ENCODE assay signal across 9 cellular contexts in the genomic region with DNA sequence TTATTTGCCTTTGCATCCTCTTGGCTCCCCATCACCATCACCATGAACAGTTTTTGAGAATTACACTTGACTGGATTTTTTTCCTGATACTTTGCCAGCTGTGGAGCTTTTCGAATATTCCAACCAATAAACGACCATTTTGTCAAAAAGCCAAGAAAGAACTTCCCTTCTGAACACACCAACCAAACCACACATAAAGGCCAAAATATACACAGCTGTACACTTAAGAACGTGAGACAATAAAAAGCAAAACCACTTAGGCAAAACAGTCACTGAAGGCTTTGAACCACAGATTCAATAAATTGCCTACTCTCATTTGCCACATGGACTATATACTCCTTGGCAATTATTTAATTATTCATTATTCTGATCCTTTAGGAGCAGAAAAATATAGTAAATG. TPM values are rescaled to one million over a fixed set of nuclear protein-coding genes. Genes with fewer than 3 reads are reported as not detected.
DNase-seq lines count a peak whose midpoint lies in the region; ATAC-seq and TF ChIP-seq lines count a peak whose summit lies in the region.
"Had no signal": no experiment of that assay in that cellular context is flagged by ENCODE, and none has a peak within 500 bp of the region (broad histone marks: within the 10 kb centered on the region; RNA-seq: fewer than 3 reads in every experiment).

No MANE protein-coding gene starts in this region.

- no peak overlapping the region for H3K9ac ChIP-seq in colonic mucosa (ENCODE audit: low read depth in 2 of 2, low read length in 2 of 2)

- TF ChIP-seq CTCF in spleen (IDR thresholded peaks at IDR 0.05 in 8 of 11, conservative IDR thresholded peaks at IDR 0.05 in 3 of 11) = no peak
- no peak for TF ChIP-seq CTCF in colonic mucosa (IDR thresholded peaks at IDR 0.05)

- H3K27ac Mint-ChIP-seq in activated CD4-positive, alpha-beta T cell treated with anti-CD3 and anti-CD28 coated beads, Interleukin-2, amount 10 ng/mL, durations not matched to agents 24 days and 14 days = peak overlapping the region; percentile 95
- peak overlapping the region; percentile 98 for H3K27ac Mint-ChIP-seq in activated T-helper 2 cell treated with anti-CD3 and anti-CD28 coated beads, Interferon-gamma antibody, Interleukin-2, Interleukin-4, amounts not matched to agents 10 μg/mL and 5 μg/mL and 100 μg/mL, durations not matched to agents 14 hours and 24 hours and 36 hours

- no peaks in the 10 kb centered on the region for H3K27me3 Mint-ChIP-seq in activated CD4-positive, alpha-beta T cell treated with anti-CD3 and anti-CD28 coated beads, Interleukin-2, amount 10 ng/mL, durations not matched to agents 24 days and 14 days
- no peaks in the 10 kb centered on the region for H3K27me3 Mint-ChIP-seq in activated T-helper 2 cell treated with anti-CD3 and anti-CD28 coated beads, Interferon-gamma antibody, Interleukin-2, Interleukin-4, amounts not matched to agents 10 μg/mL and 5 μg/mL and 100 μg/mL, durations not matched to agents 14 hours and 24 hours and 36 hours (ENCODE audit: low read depth)

- H3K27me3 ChIP-seq in spleen (replicated peaks in 1 of 7) = no peaks in the 10 kb centered on the region
- H3K27me3 ChIP-seq in colonic mucosa = no peaks in the 10 kb centered on the region

- H3K27ac ChIP-seq in spleen (peak overlapping the region in 5 of 8 donors; percentile 46 to 96 (median 91)), colonic mucosa (no peak overlapping the region)

- H3K4me1 ChIP-seq in spleen (peaks cover 16 to 48% (median 36%) of the 10 kb centered on the region in 6 donors), colonic mucosa (peaks cover 4% of the 10 kb centered on the region)

- intact Hi-C loops in activated CD4-positive, alpha-beta T cell treated with anti-CD3 and anti-CD28 coated beads, Interleukin-2, amount 10 ng/mL, durations not matched to agents 24 days and 14 days (cut with micrococcal nuclease) = loop anchor here (5.0 kb wide), 1 partner anchor 48 kb away; the partner anchor contains the start of gene CDH24
- intact Hi-C loops in activated T-helper 2 cell treated with anti-CD3 and anti-CD28 coated beads, Interferon-gamma antibody, Interleukin-2, Interleukin-4, amounts not matched to agents 10 μg/mL and 5 μg/mL and 100 μg/mL, durations not matched to agents 14 hours and 24 hours and 36 hours (cut with micrococcal nuclease) = loop anchor here (5.0 to 10.0 kb wide), 2 partner anchors 48 to 296 kb away; partner anchors contain the start of genes BCL2L2, CDH24 and PPP1R3E
- intact Hi-C loops in spleen (cut with DNase I; ENCODE audit: low total_unique reads) (no loop called here), colonic mucosa (cut with DNase I) (no loop called here)

- H3K36me3 ChIP-seq in spleen (no peaks in the 10 kb centered on the region), colonic mucosa (no peaks in the 10 kb centered on the region)

- no peak for DNase-seq in activated CD4-positive, alpha-beta T cell treated with anti-CD3 and anti-CD28 coated beads, Interleukin-2, amount 10 ng/mL, durations not matched to agents 24 days and 14 days
- no peak for DNase-seq in activated CD4-positive, alpha-beta T cell treated with anti-CD3 and anti-CD28 coated beads for 4 hours
- DNase-seq in NCI-H2081 treated with DMSO at 0.1 percent for 48 hours (lab: John Stamatoyannopoulos, UW) (peak; percentile 48), spleen (no peak), colonic mucosa (no peak), HPDE6-E6E7 (ENCODE audit: extremely low spot score) (no peak)
- DNase-seq in activated T-helper 2 cell treated with anti-CD3 and anti-CD28 coated beads, Interferon-gamma antibody, Interleukin-2, Interleukin-4, amounts not matched to agents 10 μg/mL and 5 μg/mL and 100 μg/mL, durations not matched to agents 14 hours and 24 hours and 36 hours (ENCODE audit: low spot score) = no peak
- DNase-seq: NCI-H1436 treated with DMSO at 0.1 percent for 48 hours had no signal

- H3K9me3 ChIP-seq in spleen (no peaks in the 10 kb centered on the region), colonic mucosa (no peaks in the 10 kb centered on the region)

- peaks cover 36% of the 10 kb centered on the region for H3K4me1 Mint-ChIP-seq in activated CD4-positive, alpha-beta T cell treated with anti-CD3 and anti-CD28 coated beads, Interleukin-2, amount 10 ng/mL, durations not matched to agents 24 days and 14 days
- H3K4me1 Mint-ChIP-seq in activated T-helper 2 cell treated with anti-CD3 and anti-CD28 coated beads, Interferon-gamma antibody, Interleukin-2, Interleukin-4, amounts not matched to agents 10 μg/mL and 5 μg/mL and 100 μg/mL, durations not matched to agents 14 hours and 24 hours and 36 hours (ENCODE audit: low read depth) = peaks cover 38% of the 10 kb centered on the region

- TF ChIP-seq POLR2A in spleen (IDR thresholded peaks at IDR 0.05) = no peak

- H3K4me3 ChIP-seq in spleen = peak overlapping the region in 2 of 8 donors; percentile 61 to 80
- H3K4me3 ChIP-seq in colonic mucosa = no peak overlapping the region

- peak overlapping the region; percentile 90 for H3K4me3 Mint-ChIP-seq in activated CD4-positive, alpha-beta T cell treated with anti-CD3 and anti-CD28 coated beads, Interleukin-2, amount 10 ng/mL, durations not matched to agents 24 days and 14 days
- H3K4me3 Mint-ChIP-seq in activated T-helper 2 cell treated with anti-CD3 and anti-CD28 coated beads, Interferon-gamma antibody, Interleukin-2, Interleukin-4, amounts not matched to agents 10 μg/mL and 5 μg/mL and 100 μg/mL, durations not matched to agents 14 hours and 24 hours and 36 hours (ENCODE audit: low read depth) = peak overlapping the region; percentile 93

- ATAC-seq in HG02588 (IDR thresholded peaks at IDR 0.05; ENCODE audit: unreplicated experiment) = no peak

- no peaks in the 10 kb centered on the region for H3K9me3 Mint-ChIP-seq in activated CD4-positive, alpha-beta T cell treated with anti-CD3 and anti-CD28 coated beads, Interleukin-2, amount 10 ng/mL, durations not matched to agents 24 days and 14 days
- no peaks in the 10 kb centered on the region for H3K9me3 Mint-ChIP-seq in activated T-helper 2 cell treated with anti-CD3 and anti-CD28 coated beads, Interferon-gamma antibody, Interleukin-2, Interleukin-4, amounts not matched to agents 10 μg/mL and 5 μg/mL and 100 μg/mL, durations not matched to agents 14 hours and 24 hours and 36 hours

- no peaks in the 10 kb centered on the region for H3K36me3 Mint-ChIP-seq in activated CD4-positive, alpha-beta T cell treated with anti-CD3 and anti-CD28 coated beads, Interleukin-2, amount 10 ng/mL, durations not matched to agents 24 days and 14 days (ENCODE audit: low read depth)
- H3K36me3 Mint-ChIP-seq in activated T-helper 2 cell treated with anti-CD3 and anti-CD28 coated beads, Interferon-gamma antibody, Interleukin-2, Interleukin-4, amounts not matched to agents 10 μg/mL and 5 μg/mL and 100 μg/mL, durations not matched to agents 14 hours and 24 hours and 36 hours (ENCODE audit: low read depth) = no peaks in the 10 kb centered on the region

- WGBS in spleen, 5 donors = 12 to 24% (median 15%) methylated on average over 3 of the region's 3 CpGs

RNA-seq across cellular contexts. Expression of gene C14orf93, which starts 1.1 kb away (rescaled TPM):
- 6.7 and 8.2 TPM in 2 replicates for total RNA-seq in activated CD4-positive, alpha-beta T cell treated with anti-CD3 and anti-CD28 coated beads, Interleukin-2, amount 10 ng/mL, durations not matched to agents 24 days and 14 days
- 9.1 and 9.2 TPM in 2 replicates for total RNA-seq in activated T-helper 2 cell treated with anti-CD3 and anti-CD28 coated beads, Interferon-gamma antibody, Interleukin-2, Interleukin-4, amounts not matched to agents 10 μg/mL and 5 μg/mL and 100 μg/mL, durations not matched to agents 14 hours and 24 hours and 36 hours
- total RNA-seq in spleen (10 to 100 TPM in 6 of 7 donors, 1 to 10 TPM in 1; 7.3 to 27.0 (median 11.3) TPM), colonic mucosa (10 to 100 TPM in 1 of 2 donors, 1 to 10 TPM in 1; 8.8 to 14.5 TPM)
- 1 to 10 TPM; 7.5 to 8.8 (median 8.0) TPM for polyA plus RNA-seq in spleen

RNA-seq across cellular contexts. Expression of gene PSMB5, which starts 25.9 kb away (rescaled TPM):
- total RNA-seq in activated CD4-positive, alpha-beta T cell treated with anti-CD3 and anti-CD28 coated beads, Interleukin-2, amount 10 ng/mL, durations not matched to agents 24 days and 14 days = 150 TPM in 2 replicates
- total RNA-seq in activated T-helper 2 cell treated with anti-CD3 and anti-CD28 coated beads, Interferon-gamma antibody, Interleukin-2, Interleukin-4, amounts not matched to agents 10 μg/mL and 5 μg/mL and 100 μg/mL, durations not matched to agents 14 hours and 24 hours and 36 hours = 124 and 134 TPM in 2 replicates
- total RNA-seq in spleen (10 to 100 TPM; 43.1 to 72.3 (median 55.1) TPM), colonic mucosa (100 to 1,000 TPM in 1 of 2 donors, 10 to 100 TPM in 1; 99.7 to 137 TPM)
- polyA plus RNA-seq in spleen = 10 to 100 TPM; 36.5 to 80.1 (median 60.9) TPM

RNA-seq across cellular contexts. Expression of gene AJUBA, which starts 26.5 kb away (rescaled TPM):
- total RNA-seq in activated CD4-positive, alpha-beta T cell treated with anti-CD3 and anti-CD28 coated beads, Interleukin-2, amount 10 ng/mL, durations not matched to agents 24 days and 14 days = 2.4 and 2.7 TPM in 2 replicates
- 1.5 and 2.1 TPM in 2 replicates for total RNA-seq in activated T-helper 2 cell treated with anti-CD3 and anti-CD28 coated beads, Interferon-gamma antibody, Interleukin-2, Interleukin-4, amounts not matched to agents 10 μg/mL and 5 μg/mL and 100 μg/mL, durations not matched to agents 14 hours and 24 hours and 36 hours
- total RNA-seq in spleen (10 to 100 TPM in 1 of 7 donors, 1 to 10 TPM in 6; 1.4 to 11.0 (median 5.3) TPM), colonic mucosa (1 to 10 TPM; 4.1 to 6.7 TPM)
- 1 to 10 TPM in 1 of 3 donors, under 1 TPM in 2; 0.63 to 2.1 (median 0.68) TPM for polyA plus RNA-seq in spleen

RNA-seq across cellular contexts. Expression of gene PSMB11, which starts 33.2 kb away (rescaled TPM):
- total RNA-seq in activated CD4-positive, alpha-beta T cell treated with anti-CD3 and anti-CD28 coated beads, Interleukin-2, amount 10 ng/mL, durations not matched to agents 24 days and 14 days = not detected in 2 replicates
- total RNA-seq in activated T-helper 2 cell treated with anti-CD3 and anti-CD28 coated beads, Interferon-gamma antibody, Interleukin-2, Interleukin-4, amounts not matched to agents 10 μg/mL and 5 μg/mL and 100 μg/mL, durations not matched to agents 14 hours and 24 hours and 36 hours = not detected in 2 replicates
- total RNA-seq in spleen (not detected), colonic mucosa (not detected)
- under 1 TPM in 1 of 3 donors, not detected in 2; 0.03 TPM for polyA plus RNA-seq in spleen

RNA-seq across cellular contexts. Expression of gene CDH24, which starts 48.5 kb away (rescaled TPM):
- total RNA-seq in activated CD4-positive, alpha-beta T cell treated with anti-CD3 and anti-CD28 coated beads, Interleukin-2, amount 10 ng/mL, durations not matched to agents 24 days and 14 days = 1.6 and 1.7 TPM in 2 replicates
- total RNA-seq in activated T-helper 2 cell treated with anti-CD3 and anti-CD28 coated beads, Interferon-gamma antibody, Interleukin-2, Interleukin-4, amounts not matched to agents 10 μg/mL and 5 μg/mL and 100 μg/mL, durations not matched to agents 14 hours and 24 hours and 36 hours = 1.4 and 2.1 TPM in 2 replicates
- 1 to 10 TPM; 2.6 to 9.4 (median 6.5) TPM for total RNA-seq in spleen
- polyA plus RNA-seq in spleen = 1 to 10 TPM; 1.3 to 6.3 (median 3.1) TPM
- total RNA-seq in colonic mucosa = 10 to 100 TPM in 1 of 2 donors, 1 to 10 TPM in 1; 4.4 to 11.4 TPM

Comparison
In these comparisons a context has a peak if more than half of its experiments do, and no peak if none do; other contexts are left out.
1. intact Hi-C loops: an anchor here in activated CD4-positive, alpha-beta T cell treated with anti-CD3 and anti-CD28 coated beads, Interleukin-2, amount 10 ng/mL, durations not matched to agents 24 days and 14 days (5.0 kb wide) and activated T-helper 2 cell treated with anti-CD3 and anti-CD28 coated beads, Interferon-gamma antibody, Interleukin-2, Interleukin-4, amounts not matched to agents 10 μg/mL and 5 μg/mL and 100 μg/mL, durations not matched to agents 14 hours and 24 hours and 36 hours (5.0 to 10.0 kb wide); none called in spleen and colonic mucosa.